Comparison of ENCODE assay signal across 12 cellular contexts in genomic region chr11:82092904-82093303, GRCh38.
DNase-seq lines count a peak whose midpoint lies in the region; ATAC-seq and TF ChIP-seq lines count a peak whose summit lies in the region.
"Had no signal": no experiment of that assay in that cellular context is flagged by ENCODE, and none has a peak within 500 bp of the region (broad histone marks: within the 10 kb centered on the region; RNA-seq: fewer than 3 reads in every experiment).

No MANE protein-coding gene starts in this region.

- no peaks in the 10 kb centered on the region for H4K20me1 ChIP-seq in BLaER1 treated with 17β-estradiol and CSF1 and Interleukin-3, amounts not matched to agents 10 nM and 100 nM

- H3K36me3 ChIP-seq in BLaER1 treated with 17β-estradiol and CSF1 and Interleukin-3, amounts not matched to agents 10 nM and 100 nM = no peaks in the 10 kb centered on the region
- H3K36me3 ChIP-seq in spleen = no peaks in the 10 kb centered on the region

- peak overlapping the region in 7 of 11 experiments; percentile 16 to 44 (median 29); a peak in 9 of 22 replicates for H3K4me2 ChIP-seq in BLaER1 treated with 17β-estradiol and CSF1 and Interleukin-3, amounts not matched to agents 10 nM and 100 nM

- H3K4me3 ChIP-seq in BLaER1 treated with 17β-estradiol and CSF1 and Interleukin-3, amounts not matched to agents 10 nM and 100 nM = no peak overlapping the region
- H3K4me3 ChIP-seq in epithelial cell of esophagus (ENCODE audit: low read length) (no peak overlapping the region), spleen (no peak overlapping the region)

- DNase-seq in Kasumi-1 (lab: John Stamatoyannopoulos, UW) (peak; percentile 0 to 4), epithelial cell of esophagus (ENCODE audit: low read depth) (peak; percentile 16), omental fat pad (ENCODE audit: low spot score) (no peak), HuH-7 (ENCODE audit: low spot score) (no peak), spleen (no peak), NOMO-1 (lab: John Stamatoyannopoulos, UW; ENCODE audit: unreplicated experiment in 2 of 2) (no peak)
- DNase-seq: Caco-2; CD8-positive, alpha-beta T cell; DND-41; GDM1 had no signal

- no peaks in the 10 kb centered on the region for H3K27me3 ChIP-seq in BLaER1 treated with 17β-estradiol and CSF1 and Interleukin-3, amounts not matched to agents 10 nM and 100 nM
- H3K27me3 ChIP-seq in spleen (replicated peaks in 1 of 7) = no peaks in the 10 kb centered on the region

- no peak for TF ChIP-seq CTCF in epithelial cell of esophagus (IDR thresholded peaks at IDR 0.05; ENCODE audit: insufficient read depth, low read depth, low read length, missing control alignments)
- TF ChIP-seq CTCF in omental fat pad (IDR thresholded peaks at IDR 0.05) = no peak
- no peak for TF ChIP-seq CTCF in spleen (IDR thresholded peaks at IDR 0.05 in 8 of 11, conservative IDR thresholded peaks at IDR 0.05 in 3 of 11)

- TF ChIP-seq POLR2A in spleen (IDR thresholded peaks at IDR 0.05) = no peak

- peak; percentile 45 for ATAC-seq in omental fat pad (ENCODE audit: low FRiP score)
- ATAC-seq: CD8-positive, alpha-beta T cell; HCT116 had no signal

- H3K9ac ChIP-seq in BLaER1 treated with 17β-estradiol and CSF1 and Interleukin-3, amounts not matched to agents 10 nM and 100 nM = no peak overlapping the region

- H3K9me3 ChIP-seq in BLaER1 treated with 17β-estradiol and CSF1 and Interleukin-3, amounts not matched to agents 10 nM and 100 nM (replicated peaks in 1 of 11) = peaks cover 0 to 5% (median 0%) of the 10 kb centered on the region in 11 experiments; a peak in 1 of 22 replicates
- H3K9me3 ChIP-seq in spleen = no peaks in the 10 kb centered on the region
- H3K9me3 ChIP-seq: Caco-2 had no signal

- H3K4me1 ChIP-seq in BLaER1 treated with 17β-estradiol and CSF1 and Interleukin-3, amounts not matched to agents 10 nM and 100 nM = peaks cover 21 to 60% (median 50%) of the 10 kb centered on the region in 10 experiments; a peak in 19 of 20 replicates
- H3K4me1 ChIP-seq in spleen = no peaks in the 10 kb centered on the region
- H3K4me1 ChIP-seq: Caco-2 had no signal

- H3K27ac ChIP-seq in BLaER1 treated with 17β-estradiol and CSF1 and Interleukin-3, amounts not matched to agents 10 nM and 100 nM = peak overlapping the region in 1 of 11 experiments; percentile 35; a peak in 2 of 22 replicates
- H3K27ac ChIP-seq in spleen = no peak overlapping the region

- intact Hi-C loops in spleen (cut with DNase I; ENCODE audit: low total_unique reads) = no loop called here

Comparison
In these comparisons a context has a peak if more than half of its experiments do, and no peak if none do; other contexts are left out.
1. DNase-seq: peak in Kasumi-1 (2 of 2) and epithelial cell of esophagus (single experiment); none in omental fat pad (single experiment), HuH-7 (single experiment), spleen (single experiment) and NOMO-1 (0 of 2).